Comparison of ENCODE assay signal across 8 cellular contexts in genomic region chr2:235551965-235552364, GRCh38. TPM values are rescaled to one million over a fixed set of nuclear protein-coding genes. Genes with fewer than 3 reads are reported as not detected.
A peak's percentile ranks its signal among the peaks of the same experiment; 100 is the strongest.
DNase-seq lines count a peak whose midpoint lies in the region; ATAC-seq lines count a peak whose summit lies in the region.

No MANE protein-coding gene starts in this region.

- no peaks in the 10 kb centered on the region for H3K9me3 Mint-ChIP-seq in activated CD4-positive, alpha-beta memory T cell treated with anti-CD3 and anti-CD28 coated beads for 36 hours
- H3K9me3 Mint-ChIP-seq in activated CD4-positive, alpha-beta memory T cell treated with anti-CD3 and anti-CD28 coated beads, Interleukin-2, amount 10 ng/mL, durations not matched to agents 7 days and 5 days = no peaks in the 10 kb centered on the region

- H3K27ac Mint-ChIP-seq in activated CD4-positive, alpha-beta memory T cell treated with anti-CD3 and anti-CD28 coated beads for 36 hours = no peak overlapping the region
- H3K27ac Mint-ChIP-seq in activated CD4-positive, alpha-beta memory T cell treated with anti-CD3 and anti-CD28 coated beads, Interleukin-2, amount 10 ng/mL, durations not matched to agents 7 days and 5 days = no peak overlapping the region

- CTCF ChIA-PET in activated CD4-positive, alpha-beta memory T cell treated with anti-CD3 and anti-CD28 coated beads for 36 hours (lab: Charles Lee) = no interaction called here
- CTCF ChIA-PET in activated CD4-positive, alpha-beta memory T cell treated with anti-CD3 and anti-CD28 coated beads, Interleukin-2, amount 10 ng/mL, durations not matched to agents 7 days and 5 days (lab: Charles Lee) = no interaction called here

- POLR2A ChIA-PET in activated CD4-positive, alpha-beta memory T cell treated with anti-CD3 and anti-CD28 coated beads for 36 hours (lab: Charles Lee) = interaction anchor here (0.7 kb wide), 1 partner anchor 10 kb away, joined by 3 read pairs; no protein-coding TSS in a partner anchor
- POLR2A ChIA-PET in activated CD4-positive, alpha-beta memory T cell treated with anti-CD3 and anti-CD28 coated beads, Interleukin-2, amount 10 ng/mL, durations not matched to agents 7 days and 5 days (lab: Charles Lee) = no interaction called here

- peak; percentile 16 for DNase-seq in activated CD4-positive, alpha-beta memory T cell treated with anti-CD3 and anti-CD28 coated beads for 36 hours
- no peak for DNase-seq in activated CD4-positive, alpha-beta memory T cell treated with anti-CD3 and anti-CD28 coated beads, Interleukin-2, amount 10 ng/mL, durations not matched to agents 7 days and 5 days
- DNase-seq in NCI-H774 (lab: John Stamatoyannopoulos, UW) (peak; percentile 25), dermis microvascular lymphatic vessel endothelial cell (ENCODE audit: low read depth in 2 of 2) (peak; percentile 22 to 79), lung microvascular endothelial cell (ENCODE audit: low read depth in 2 of 2) (peak; percentile 71 to 81)
- DNase-seq in stimulated activated naive CD4-positive, alpha-beta T cell treated with Interleukin-2 at 50 U/mL for 16 hours (lab: John Stamatoyannopoulos, UW) = no peak

- no peaks in the 10 kb centered on the region for H3K36me3 Mint-ChIP-seq in activated CD4-positive, alpha-beta memory T cell treated with anti-CD3 and anti-CD28 coated beads for 36 hours
- H3K36me3 Mint-ChIP-seq in activated CD4-positive, alpha-beta memory T cell treated with anti-CD3 and anti-CD28 coated beads, Interleukin-2, amount 10 ng/mL, durations not matched to agents 7 days and 5 days (ENCODE audit: low read depth) = no peaks in the 10 kb centered on the region

- H3K4me3 Mint-ChIP-seq in activated CD4-positive, alpha-beta memory T cell treated with anti-CD3 and anti-CD28 coated beads for 36 hours = no peak overlapping the region
- no peak overlapping the region for H3K4me3 Mint-ChIP-seq in activated CD4-positive, alpha-beta memory T cell treated with anti-CD3 and anti-CD28 coated beads, Interleukin-2, amount 10 ng/mL, durations not matched to agents 7 days and 5 days

- intact Hi-C loops in activated CD4-positive, alpha-beta memory T cell treated with anti-CD3 and anti-CD28 coated beads for 36 hours (cut with micrococcal nuclease) = no loop called here

- H3K27me3 Mint-ChIP-seq in activated CD4-positive, alpha-beta memory T cell treated with anti-CD3 and anti-CD28 coated beads for 36 hours = peaks cover 16% of the 10 kb centered on the region
- H3K27me3 Mint-ChIP-seq in activated CD4-positive, alpha-beta memory T cell treated with anti-CD3 and anti-CD28 coated beads, Interleukin-2, amount 10 ng/mL, durations not matched to agents 7 days and 5 days = peaks cover 12% of the 10 kb centered on the region

- no peaks in the 10 kb centered on the region for H3K4me1 Mint-ChIP-seq in activated CD4-positive, alpha-beta memory T cell treated with anti-CD3 and anti-CD28 coated beads for 36 hours (ENCODE audit: low read depth)
- H3K4me1 Mint-ChIP-seq in activated CD4-positive, alpha-beta memory T cell treated with anti-CD3 and anti-CD28 coated beads, Interleukin-2, amount 10 ng/mL, durations not matched to agents 7 days and 5 days = no peaks in the 10 kb centered on the region

- no peak for ATAC-seq in HG02798 (IDR thresholded peaks at IDR 0.05; ENCODE audit: poor library complexity, unreplicated experiment)
- ATAC-seq in HG02970 (IDR thresholded peaks at IDR 0.05; ENCODE audit: low FRiP score, unreplicated experiment) = no peak

RNA-seq across cellular contexts. Expression of gene AGAP1, which starts 58.1 kb away (rescaled TPM):
- total RNA-seq in activated CD4-positive, alpha-beta memory T cell treated with anti-CD3 and anti-CD28 coated beads for 36 hours = 1 to 10 TPM; 1.8 to 2.0 TPM
- total RNA-seq in activated CD4-positive, alpha-beta memory T cell treated with anti-CD3 and anti-CD28 coated beads, Interleukin-2, amount 10 ng/mL, durations not matched to agents 7 days and 5 days = 1 to 10 TPM; 1.1 to 1.2 TPM
- total RNA-seq in dermis microvascular lymphatic vessel endothelial cell (3.1 and 5.4 TPM in 2 replicates), lung microvascular endothelial cell (1.5 and 3.4 TPM in 2 replicates)

Comparison
In these comparisons a context has a peak if more than half of its experiments do, and no peak if none do; other contexts are left out.
1. DNase-seq: peak in activated CD4-positive, alpha-beta memory T cell treated with anti-CD3 and anti-CD28 coated beads for 36 hours (single experiment), NCI-H774 (single experiment), dermis microvascular lymphatic vessel endothelial cell (2 of 2) and lung microvascular endothelial cell (2 of 2); none in activated CD4-positive, alpha-beta memory T cell treated with anti-CD3 and anti-CD28 coated beads, Interleukin-2, amount 10 ng/mL, durations not matched to agents 7 days and 5 days (single experiment) and stimulated activated naive CD4-positive, alpha-beta T cell treated with Interleukin-2 at 50 U/mL for 16 hours (single experiment).